In the genomic region with DNA sequence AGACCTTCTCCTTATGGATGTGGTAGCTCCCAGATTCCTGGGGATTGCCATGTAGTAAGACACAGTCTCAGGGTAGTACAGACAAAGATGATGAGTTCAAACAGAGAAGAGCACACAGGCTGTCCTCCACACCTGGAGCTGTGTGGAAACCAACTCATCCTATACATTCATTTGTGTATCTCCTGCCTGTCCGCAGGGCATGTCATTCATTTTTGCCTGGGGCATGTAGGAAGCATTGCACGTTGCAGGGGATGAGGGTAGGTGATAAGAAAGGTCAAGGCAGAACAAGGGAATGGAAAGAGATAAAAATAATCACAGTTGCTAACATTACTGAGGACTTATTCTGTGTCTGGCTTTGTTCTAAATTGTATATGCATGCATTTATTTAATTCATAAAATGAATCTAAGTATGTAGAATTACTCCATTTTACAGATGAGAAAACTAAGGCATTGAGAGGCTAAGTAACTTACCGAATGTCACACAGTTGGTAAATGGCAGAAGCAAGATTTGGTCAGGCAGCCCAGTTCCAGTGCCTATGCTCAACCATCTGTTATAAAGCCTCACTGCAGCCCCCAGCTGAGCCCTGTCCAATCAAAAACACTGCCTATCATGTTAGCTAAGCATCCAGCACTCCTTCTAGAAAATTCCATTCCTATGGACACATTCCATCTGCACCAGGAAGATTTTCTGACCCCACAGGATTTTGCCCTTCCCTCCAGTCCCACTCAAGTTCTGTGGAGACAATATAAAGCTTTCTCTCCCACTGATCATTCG, we compare ENCODE assay signal across 32 cellular contexts.
"Had no signal": no experiment of that assay in that cellular context is flagged by ENCODE, and none has a peak within 500 bp of the region (broad histone marks: within the 10 kb centered on the region; RNA-seq: fewer than 3 reads in every experiment).

No MANE protein-coding gene starts in this region.

- ATAC-seq: activated CD8-positive, alpha-beta memory T cell treated with anti-CD3 and anti-CD28 coated beads, Interleukin-2, amount 10 ng/mL, durations not matched to agents 7 days and 5 days; activated naive CD8-positive, alpha-beta T cell treated with anti-CD3 and anti-CD28 coated beads, Interleukin-2, amount 50 U/mL, for 24 hours; body of pancreas; Panc1 had no signal

- DNase-seq: activated CD4-positive, alpha-beta memory T cell treated with anti-CD3 and anti-CD28 coated beads, Interleukin-2, amount 10 ng/mL, durations not matched to agents 7 days and 5 days; activated CD4-positive, alpha-beta T cell treated with anti-CD3 and anti-CD28 coated beads for 1 hour; activated CD4-positive, alpha-beta T cell treated with anti-CD3 and anti-CD28 coated beads for 48 hours; activated CD4-positive, CD25-positive, alpha-beta regulatory T cell; activated CD8-positive, alpha-beta memory T cell treated with anti-CD3 and anti-CD28 coated beads for 24 hours; activated CD8-positive, alpha-beta memory T cell treated with anti-CD3 and anti-CD28 coated beads, Interleukin-2, amount 10 ng/mL, durations not matched to agents 7 days and 5 days; activated CD8-positive, alpha-beta memory T cell treated with anti-CD3 and anti-CD28 coated beads, Interleukin-2, amount 50 U/mL, for 48 hours; activated effector memory CD4-positive, alpha-beta T cell treated with Interleukin-2 at 50 U/mL for 16 hours; activated naive CD4-positive, alpha-beta T cell treated with anti-CD3 and anti-CD28 coated beads, Interleukin-2, amount 10 ng/mL, durations not matched to agents 7 days and 5 days; activated naive CD8-positive, alpha-beta T cell treated with anti-CD3 and anti-CD28 coated beads, Interleukin-2, amount 50 U/mL, for 24 hours; activated T-cell treated with anti-CD3 and anti-CD28 coated beads, Interleukin-2, amount 50 U/mL, for 48 hours; body of pancreas; cerebellar nuclear complex; Karpas-422; NCI-H1105; NCI-H1417 treated with DMSO at 0.1 percent for 48 hours; NCI-H187 treated with DMSO at 0.1 percent for 48 hours; NCI-H2081; NCI-H2171 treated with DMSO at 0.1 percent for 48 hours; NCI-H2227 treated with DMSO at 0.1 percent for 48 hours; NCI-H446; NCI-H510A treated with DMSO at 0.1 percent for 48 hours; NCI-H526 treated with DMSO at 0.1 percent for 48 hours; NCI-H774; SHP77; SJCRH30; T1000; WERI-Rb-1 had no signal

- H3K36me3 ChIP-seq: ascending aorta, breast epithelium, SJCRH30, WERI-Rb-1 had no signal

- H3K27ac ChIP-seq: ascending aorta, body of pancreas, breast epithelium, SJCRH30, SK-N-MC, WERI-Rb-1 had no signal

- H3K4me3 ChIP-seq: ascending aorta, body of pancreas, breast epithelium, SJCRH30, SK-N-MC had no signal

- H3K4me1 ChIP-seq: body of pancreas had no signal

- H3K27me3 ChIP-seq: ascending aorta, body of pancreas, breast epithelium, SJCRH30 had no signal

- H3K9me3 ChIP-seq: ascending aorta, body of pancreas, breast epithelium, SJCRH30 had no signal
